Comparison of ENCODE assay signal across 2 cellular contexts in the genomic region with DNA sequence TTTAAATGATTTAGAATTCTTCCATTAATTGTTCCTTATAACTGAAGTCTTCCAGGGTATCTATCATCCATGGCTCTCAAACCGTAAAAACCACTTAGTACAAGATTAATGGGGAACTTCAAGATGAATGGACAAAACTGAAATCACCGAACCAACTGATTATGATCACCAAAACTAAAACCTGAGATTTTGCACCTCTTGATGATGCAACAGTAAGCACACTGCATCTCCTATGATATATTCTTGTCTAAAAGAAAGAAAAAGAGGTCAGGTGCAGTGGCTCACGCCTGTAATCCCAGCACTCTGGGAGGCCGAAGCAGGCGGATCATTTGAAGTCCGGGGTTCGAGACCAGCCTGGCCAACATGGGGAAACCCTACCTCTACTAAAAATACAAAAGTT.
TF ChIP-seq lines count a peak whose summit lies in the region.

No MANE protein-coding gene starts in this region.

TF ChIP-seq in HepG2, 621 proteins besides CTCF, POLR2A, EP300 and RAD21:
- no peak for TF ChIP-seq ZSCAN22 (CRISPR knock-in tag; IDR thresholded peaks at IDR 0.05)
- no peak for TF ChIP-seq HNF4G (IDR thresholded peaks at IDR 0.05; ENCODE audit: borderline replicate concordance, low read depth, low read length)
- TF ChIP-seq HNF4G (CRISPR knock-in tag; IDR thresholded peaks at IDR 0.05; ENCODE audit: borderline replicate concordance, low read depth): no peak
- peak; percentile 15 for TF ChIP-seq AGO2 (optimal IDR thresholded peaks at IDR 0.05; ENCODE audit: low read depth, low read length)
- TF ChIP-seq, protein P1, sequence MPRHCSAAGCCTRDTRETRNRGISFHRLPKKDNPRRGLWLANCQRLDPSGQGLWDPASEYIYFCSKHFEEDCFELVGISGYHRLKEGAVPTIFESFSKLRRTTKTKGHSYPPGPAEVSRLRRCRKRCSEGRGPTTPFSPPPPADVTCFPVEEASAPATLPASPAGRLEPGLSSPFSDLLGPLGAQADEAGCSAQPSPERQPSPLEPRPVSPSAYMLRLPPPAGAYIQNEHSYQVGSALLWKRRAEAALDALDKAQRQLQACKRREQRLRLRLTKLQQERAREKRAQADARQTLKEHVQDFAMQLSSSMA (CRISPR knock-in tag; IDR thresholded peaks at IDR 0.05): no peak
- no peak for TF ChIP-seq ZBTB21 (CRISPR knock-in tag; IDR thresholded peaks at IDR 0.05)
- no peak for TF ChIP-seq YEATS4 (CRISPR knock-in tag; IDR thresholded peaks at IDR 0.05; ENCODE audit: borderline replicate concordance)
- TF ChIP-seq CEBPB (IDR thresholded peaks at IDR 0.05; ENCODE audit: borderline replicate concordance, low read depth, low read length): peak; percentile 29; the same call in 1 of the 2 replicates
- no peak for TF ChIP-seq KDM3A (CRISPR knock-in tag; IDR thresholded peaks at IDR 0.05; ENCODE audit: low read depth)

TF ChIP-seq in K562, 482 proteins besides CTCF, POLR2A, EP300 and RAD21:
- TF ChIP-seq KLF10 (CRISPR knock-in tag; IDR thresholded peaks at IDR 0.05) (no peak), ZNF384 (IDR thresholded peaks at IDR 0.05; ENCODE audit: low read depth, low read length) (0 out of 2 replicates have a peak, but pooled peaks have one; percentile 0), CEBPB (tag; IDR thresholded peaks at IDR 0.05) (peak; percentile 60), KDM1A (IDR thresholded peaks at IDR 0.05) (peak; percentile 19 to 35; a peak in 2 of 4 replicates), CEBPG (CRISPR knock-in tag; IDR thresholded peaks at IDR 0.05) (peak; percentile 74; the same call in 1 of the 2 replicates), CEBPG (tag; conservative IDR thresholded peaks at IDR 0.05 in 1 of 2, IDR thresholded peaks at IDR 0.05 in 1 of 2) (peak; percentile 57 to 81), RCOR1 (IDR thresholded peaks at IDR 0.05; ENCODE audit: borderline replicate concordance in 1 of 2, low read depth in 2 of 2, low read length in 2 of 2) (peak in 1 of 2 experiments; percentile 74; a peak in 2 of 4 replicates), RBM39 (optimal IDR thresholded peaks at IDR 0.05; ENCODE audit: low read depth, low read length) (no peak)
- TF ChIP-seq, protein P2, sequence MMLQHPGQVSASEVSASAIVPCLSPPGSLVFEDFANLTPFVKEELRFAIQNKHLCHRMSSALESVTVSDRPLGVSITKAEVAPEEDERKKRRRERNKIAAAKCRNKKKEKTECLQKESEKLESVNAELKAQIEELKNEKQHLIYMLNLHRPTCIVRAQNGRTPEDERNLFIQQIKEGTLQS (IDR thresholded peaks at IDR 0.05): peak; percentile 91
- TF ChIP-seq, protein P2 (CRISPR knock-in tag; conservative IDR thresholded peaks at IDR 0.05): no peak
